24 cellular contexts compared by ENCODE assay signal in the genomic region with DNA sequence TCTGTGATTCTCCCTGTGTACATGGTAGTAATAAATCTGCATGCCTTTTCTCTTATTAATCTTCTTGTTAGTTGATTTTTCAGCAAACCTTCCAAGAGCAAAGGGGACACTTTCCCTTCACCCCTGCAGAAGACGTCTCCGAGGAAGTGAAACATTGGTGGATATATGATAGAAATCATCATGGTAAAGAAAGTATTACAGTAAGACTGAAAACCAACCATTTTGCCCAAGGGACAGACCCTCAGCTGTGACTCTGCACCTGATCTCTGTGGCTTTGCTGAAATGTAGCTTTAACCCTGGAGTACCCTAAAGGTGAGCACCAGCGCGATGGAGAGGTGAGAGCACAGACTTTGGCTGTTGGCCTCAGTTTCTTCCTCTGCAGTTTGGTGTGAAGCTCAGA. TPM values are rescaled to one million over a fixed set of nuclear protein-coding genes. Genes with fewer than 3 reads are reported as not detected.
DNase-seq lines count a peak whose midpoint lies in the region; ATAC-seq, FAIRE-seq and TF ChIP-seq lines count a peak whose summit lies in the region.
"Had no signal": no experiment of that assay in that cellular context is flagged by ENCODE, and none has a peak within 500 bp of the region (broad histone marks: within the 10 kb centered on the region; RNA-seq: fewer than 3 reads in every experiment).

No MANE protein-coding gene starts in this region.

- WGBS in GM12878 (ENCODE audit: insufficient coverage, insufficient replicate concordance, low lambda C conversion rate, missing lambda C conversion rate), result 0% methylated on average over 4 of the region's 4 CpGs

- FAIRE-seq in GM12878 (lab: Jason Lieb, UNC), result no peak
- FAIRE-seq: H1, kidney had no signal

- in situ Hi-C loops in GM12878 (cut with MboI), result no loop called here

- H3K9me3 ChIP-seq in GM12878 (replicated peaks; ENCODE audit: control insufficient read depth, insufficient read depth, low read length), result no peaks in the 10 kb centered on the region
- H3K9me3 ChIP-seq: ovary, upper lobe of left lung had no signal

- no peak for TF ChIP-seq EP300 in GM12878 (IDR thresholded peaks at IDR 0.05; ENCODE audit: borderline replicate concordance in 1 of 2, control insufficient read depth in 1 of 2, low read depth in 2 of 2, low read length in 2 of 2)

- SMC1A ChIA-PET in GM12878 (lab: Charles Lee; ENCODE audit: uncharacterized antibody, unreplicated experiment), result interaction anchor here (0.8 kb wide), 1 partner anchor 10 kb away, joined by 4 read pairs; no protein-coding TSS in a partner anchor

- POLR2A ChIA-PET in GM12878 (lab: Charles Lee), result no interaction called here

- H4K20me1 ChIP-seq in GM12878 (ENCODE audit: control insufficient read depth, insufficient read depth), result no peaks in the 10 kb centered on the region

- RAD21 ChIA-PET in GM12878 (lab: Charles Lee; ENCODE audit: unreplicated experiment), result no interaction called here

- DNase-seq in GM12878 (ENCODE audit: low read depth, low spot score), result no peak
- DNase-seq in NCI-H526 (lab: John Stamatoyannopoulos, UW), result no peak
- no peak for DNase-seq in HPDE6-E6E7 (ENCODE audit: extremely low spot score)
- DNase-seq in activated naive CD4-positive, alpha-beta T cell treated with Interleukin-2 at 50 U/mL for 16 hours, result no peak
- no peak for DNase-seq in sciatic nerve (ENCODE audit: low spot score)
- DNase-seq: activated CD4-positive, alpha-beta memory T cell treated with anti-CD3 and anti-CD28 coated beads for 36 hours; activated T-cell treated with anti-CD3 and anti-CD28 coated beads, Interleukin-2, amount 50 U/mL, for 72 hours; CD8-positive, alpha-beta T cell; DMS79 treated with DMSO at 0.1 percent for 48 hours; kidney; mammary epithelial cell; NCI-H187; NCI-H446; ovary; stimulated activated CD4-positive, alpha-beta T cell treated with anti-CD3 and anti-CD28 coated beads, Interleukin-1b, Interleukin-23, amount 100 ng/mL, for 48 hours; upper lobe of left lung had no signal

- no peaks in the 10 kb centered on the region for H3K36me3 ChIP-seq in GM12878 (ENCODE audit: control insufficient read depth in 2 of 2, insufficient read depth in 2 of 2, low read length in 1 of 2)
- H3K36me3 ChIP-seq: ovary, upper lobe of left lung had no signal

- TF ChIP-seq POLR2A in GM12878 (IDR thresholded peaks at IDR 0.05; ENCODE audit: low read depth, low read length), result no peak

- no peaks in the 10 kb centered on the region for H3K79me2 ChIP-seq in GM12878 (ENCODE audit: control insufficient read depth, insufficient read depth, low read length)
- H3K79me2 ChIP-seq: hepatocyte had no signal

- no TSS peak for BruUV-seq in GM12878 (replicated peaks; lab: Mats Ljungman, UMichigan)

- CTCF ChIA-PET in GM12878 (lab: Yijun Ruan, JAX), result interaction anchor here (1.8 kb wide), 1 partner anchor 26 kb away, joined by 7 read pairs; no protein-coding TSS in a partner anchor

- TF ChIP-seq CTCF in GM12878 (IDR thresholded peaks at IDR 0.05 in 2 of 3, conservative IDR thresholded peaks at IDR 0.05 in 1 of 3; ENCODE audit: control insufficient read depth in 2 of 3, extremely low read depth in 1 of 3, insufficient read depth in 1 of 3, low read depth in 3 of 3, low read length in 3 of 3), result no peak

- no peak overlapping the region for H3K9ac ChIP-seq in GM12878 (ENCODE audit: control insufficient read depth, insufficient read depth, low read length)

- TF ChIP-seq RAD21 in GM12878 (IDR thresholded peaks at IDR 0.05; ENCODE audit: insufficient read depth, low read depth, low read length), result no peak

- H2AFZ ChIP-seq in GM12878 (ENCODE audit: control insufficient read depth, low read depth, low read length), result no peak overlapping the region
- H2AFZ ChIP-seq: hepatocyte had no signal

- H3K4me3 ChIP-seq in GM12878, result no peak overlapping the region
- H3K4me3 ChIP-seq: hepatocyte, ovary, upper lobe of left lung had no signal

- H3K27ac ChIP-seq in GM12878 (ENCODE audit: control insufficient read depth, insufficient read depth), result no peak overlapping the region
- H3K27ac ChIP-seq: hepatocyte, ovary, upper lobe of left lung had no signal

- H3K4me2 ChIP-seq in GM12878 (ENCODE audit: control insufficient read depth, insufficient read depth), result peak overlapping the region; percentile 3; the same call in 1 of the 2 replicates
- H3K4me2 ChIP-seq: hepatocyte had no signal

- H3K4me1 ChIP-seq in GM12878 (ENCODE audit: control insufficient read depth, insufficient read depth, low read length), result peaks cover 10% of the 10 kb centered on the region
- H3K4me1 ChIP-seq: upper lobe of left lung had no signal

- H3K27me3 ChIP-seq in GM12878 (replicated peaks in 1 of 2; ENCODE audit: control insufficient read depth in 2 of 2, insufficient read depth in 2 of 2, low read length in 1 of 2), result no peaks in the 10 kb centered on the region
- H3K27me3 ChIP-seq: ovary, upper lobe of left lung had no signal

- ATAC-seq in GM18517 (IDR thresholded peaks at IDR 0.05; ENCODE audit: unreplicated experiment) (peak; percentile 84), GM21737 (IDR thresholded peaks at IDR 0.05; ENCODE audit: unreplicated experiment) (peak; percentile 54), HG03196 (IDR thresholded peaks at IDR 0.05; ENCODE audit: unreplicated experiment) (peak; percentile 78), GM12878 (no peak; the same call in 2 of the 3 replicates), sciatic nerve (no peak)
- ATAC-seq: activated T-cell treated with anti-CD3 and anti-CD28 coated beads, Interleukin-2, amount 50 U/mL, for 72 hours; CD8-positive, alpha-beta T cell; Right ventricle myocardium inferior had no signal

- intact Hi-C loops in GM12878 (cut with micrococcal nuclease; ENCODE audit: unreplicated experiment) (no loop called here), sciatic nerve (cut with DNase I) (no loop called here)

TF ChIP-seq in GM12878, 131 proteins besides CTCF, POLR2A, EP300 and RAD21:
- TF ChIP-seq, protein P1, sequence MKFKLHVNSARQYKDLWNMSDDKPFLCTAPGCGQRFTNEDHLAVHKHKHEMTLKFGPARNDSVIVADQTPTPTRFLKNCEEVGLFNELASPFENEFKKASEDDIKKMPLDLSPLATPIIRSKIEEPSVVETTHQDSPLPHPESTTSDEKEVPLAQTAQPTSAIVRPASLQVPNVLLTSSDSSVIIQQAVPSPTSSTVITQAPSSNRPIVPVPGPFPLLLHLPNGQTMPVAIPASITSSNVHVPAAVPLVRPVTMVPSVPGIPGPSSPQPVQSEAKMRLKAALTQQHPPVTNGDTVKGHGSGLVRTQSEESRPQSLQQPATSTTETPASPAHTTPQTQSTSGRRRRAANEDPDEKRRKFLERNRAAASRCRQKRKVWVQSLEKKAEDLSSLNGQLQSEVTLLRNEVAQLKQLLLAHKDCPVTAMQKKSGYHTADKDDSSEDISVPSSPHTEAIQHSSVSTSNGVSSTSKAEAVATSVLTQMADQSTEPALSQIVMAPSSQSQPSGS (IDR thresholded peaks at IDR 0.05; ENCODE audit: low read length), result no peak
- peak in 1 of 2 experiments; percentile 9; a peak in 1 of 4 replicates for TF ChIP-seq BHLHE40 (IDR thresholded peaks at IDR 0.05; ENCODE audit: borderline replicate concordance in 1 of 2, low read depth in 2 of 2, low read length in 1 of 2)
- peak; percentile 33; the same call in 1 of the 2 replicates for TF ChIP-seq RUNX3 (IDR thresholded peaks at IDR 0.05; ENCODE audit: low read length)
- TF ChIP-seq RB1 (IDR thresholded peaks at IDR 0.05; ENCODE audit: borderline replicate concordance), result no peak

RNA-seq across cellular contexts. Expression of a gene that starts 32.8 kb away (rescaled TPM):
- total RNA-seq in GM12878 (2013; cell fraction: nucleolus; rRNA removed), result not detected in 2 replicates
- total RNA-seq in GM12878 (2014; rRNA removed), result not detected in 2 replicates
- total RNA-seq in GM12878 (2014; rRNA removed; fragmentation: Illumina TruSeq; extraction: Trizol), result not detected in 2 replicates
- total RNA-seq in GM12878 (2021), result not detected in 2 replicates
- polyA plus RNA-seq in GM12878 (2011; ENCODE audit: low read depth), result not detected
- not detected in 2 replicates for polyA plus RNA-seq in GM12878 (2011; rRNA removed)
- not detected in 2 replicates for polyA plus RNA-seq in GM12878 (2011; cell fraction: cytosol; rRNA removed)
- not detected in 2 replicates for polyA plus RNA-seq in GM12878 (2011; cell fraction: nucleus; rRNA removed)
- polyA plus RNA-seq in GM12878 (2012), result not detected in 2 replicates
- not detected in 2 replicates for polyA plus RNA-seq in GM12878 (2014; fragmentation: Illumina TruSeq; extraction: Trizol)
- not detected for polyA plus RNA-seq in GM12878 (2014; fragmentation: Nextera tagmentation; extraction: Ambion mirVana)
- polyA plus RNA-seq in GM12878 (2014; rRNA removed), result not detected in 2 replicates
- not detected for polyA plus RNA-seq in GM12878 (2016; fragmentation: Nextera tagmentation; extraction: Ambion mirVana)
- polyA minus RNA-seq in GM12878 (2011; rRNA and poly(A)+ RNA removed), result not detected in 2 replicates
- polyA minus RNA-seq in GM12878 (2011; cell fraction: cytosol; rRNA and poly(A)+ RNA removed), result not detected in 2 replicates
- not detected in 2 replicates for polyA minus RNA-seq in GM12878 (2011; cell fraction: nucleus; rRNA and poly(A)+ RNA removed)
- total RNA-seq in sciatic nerve, result 0.18 TPM
- total RNA-seq: activated CD4-positive, alpha-beta memory T cell treated with anti-CD3 and anti-CD28 coated beads for 36 hours; activated T-cell treated with anti-CD3 and anti-CD28 coated beads, Interleukin-2, amount 50 U/mL, for 72 hours; CD8-positive, alpha-beta T cell; fibroblast of lung; mammary epithelial cell; Right ventricle myocardium inferior had no signal
- polyA plus RNA-seq: AG04450, fibroblast of lung, mammary epithelial cell had no signal

Comparison
In these comparisons a context has a peak if more than half of its experiments do, and no peak if none do; other contexts are left out.
1. ATAC-seq: peak in GM18517 (single experiment), GM21737 (single experiment) and HG03196 (single experiment); none in GM12878 (single experiment) and sciatic nerve (single experiment).